ENCODE assay signal across 10 cellular contexts in genomic region chr15:75672646-75673425, GRCh38. TPM values are rescaled to one million over a fixed set of nuclear protein-coding genes. Genes with fewer than 3 reads are reported as not detected.
DNase-seq lines count a peak whose midpoint lies in the region; ATAC-seq and TF ChIP-seq lines count a peak whose summit lies in the region.
"Had no signal": no experiment of that assay in that cellular context is flagged by ENCODE, and none has a peak within 500 bp of the region (broad histone marks: within the 10 kb centered on the region; RNA-seq: fewer than 3 reads in every experiment).

No MANE protein-coding gene starts in this region.

- H3K27ac Mint-ChIP-seq in osteocyte (ENCODE audit: unreplicated experiment), result peak overlapping the region; percentile 83

- H3K9me3 Mint-ChIP-seq in osteocyte (ENCODE audit: unreplicated experiment), result no peaks in the 10 kb centered on the region

- no peak overlapping the region for H3K4me3 ChIP-seq in BE2C (ENCODE audit: low read depth, low read length)
- H3K4me3 ChIP-seq in SJSA1, result no peak overlapping the region
- H3K4me3 ChIP-seq in fibroblast of villous mesenchyme (ENCODE audit: low read depth, low read length), result peak overlapping the region; percentile 15

- H3K4me1 ChIP-seq in BE2C (peaks cover 16% of the 10 kb centered on the region), SJSA1 (replicated peaks) (peaks cover 30% of the 10 kb centered on the region)

- ATAC-seq in HG03097 (IDR thresholded peaks at IDR 0.05; ENCODE audit: low FRiP score, unreplicated experiment) (no peak), HG03196 (IDR thresholded peaks at IDR 0.05; ENCODE audit: unreplicated experiment) (no peak)

- H3K4me1 Mint-ChIP-seq in osteocyte (ENCODE audit: unreplicated experiment), result peaks cover 44% of the 10 kb centered on the region

- H3K27ac ChIP-seq in SJSA1, result peak overlapping the region; percentile 78

- no peaks in the 10 kb centered on the region for H3K36me3 Mint-ChIP-seq in osteocyte (ENCODE audit: unreplicated experiment)

- TF ChIP-seq CTCF in BE2C (IDR thresholded peaks at IDR 0.05; ENCODE audit: low read depth, low read length) (no peak), fibroblast of villous mesenchyme (IDR thresholded peaks at IDR 0.05; ENCODE audit: insufficient read depth, low read depth, low read length) (no peak), osteocyte (IDR thresholded peaks at IDR 0.05) (no peak)

- H3K27me3 Mint-ChIP-seq in osteocyte (ENCODE audit: unreplicated experiment), result no peaks in the 10 kb centered on the region

- peak overlapping the region; percentile 18 for H3K4me3 Mint-ChIP-seq in osteocyte (ENCODE audit: unreplicated experiment)

- H3K36me3 ChIP-seq in BE2C (no peaks in the 10 kb centered on the region), SJSA1 (no peaks in the 10 kb centered on the region)

- DNase-seq in BE2C (peak; percentile 56), SJSA1 (ENCODE audit: low read depth in 1 of 2, low spot score in 2 of 2) (peak; percentile 74 to 82), fibroblast of villous mesenchyme (ENCODE audit: low read depth) (peak; percentile 90), osteocyte (ENCODE audit: extremely low spot score, unreplicated experiment) (no peak), NCI-H446 treated with DMSO at 0.1 percent for 48 hours (lab: John Stamatoyannopoulos, UW) (no peak), HK-2 (ENCODE audit: unreplicated experiment) (no peak)
- DNase-seq: hippocampal formation, NCI-H2227 treated with DMSO at 0.1 percent for 48 hours had no signal

- H3K27me3 ChIP-seq in BE2C, result no peaks in the 10 kb centered on the region
- no peaks in the 10 kb centered on the region for H3K27me3 ChIP-seq in SJSA1 (replicated peaks)

- H3K9me3 ChIP-seq in BE2C (no peaks in the 10 kb centered on the region), SJSA1 (replicated peaks) (no peaks in the 10 kb centered on the region)

RNA-seq across cellular contexts. Expression of gene SNX33, which starts 25.1 kb away (rescaled TPM):
- 1.6 TPM for polyA plus RNA-seq in BE2C (2012; ENCODE audit: insufficient read depth, insufficient read length, low read depth)
- total RNA-seq in SJSA1 (2014; rRNA removed; shearing (Covaris generic)), result 4.8 and 6.1 TPM in 2 replicates
- 19.9 and 23.8 TPM in 2 replicates for total RNA-seq in fibroblast of villous mesenchyme
- 36.3 and 36.7 TPM in 2 replicates for total RNA-seq in osteocyte

RNA-seq across cellular contexts. Expression of gene IMP3, which starts 32.8 kb away (rescaled TPM):
- polyA plus RNA-seq in BE2C (2012; ENCODE audit: insufficient read depth, insufficient read length, low read depth), result 427 TPM
- 85.3 and 101 TPM in 2 replicates for total RNA-seq in SJSA1 (2014; rRNA removed; shearing (Covaris generic))
- total RNA-seq in fibroblast of villous mesenchyme (41.6 and 42.3 TPM in 2 replicates), osteocyte (31.9 and 36.5 TPM in 2 replicates)

RNA-seq across cellular contexts. Expression of gene CSPG4, which starts 39.8 kb away (rescaled TPM):
- polyA plus RNA-seq in BE2C (2012; ENCODE audit: insufficient read depth, insufficient read length, low read depth), result 5.9 TPM
- 0.32 and 0.41 TPM in 2 replicates for total RNA-seq in SJSA1 (2014; rRNA removed; shearing (Covaris generic))
- total RNA-seq in fibroblast of villous mesenchyme, result 86.8 and 87.0 TPM in 2 replicates
- 43.3 and 48.1 TPM in 2 replicates for total RNA-seq in osteocyte

RNA-seq across cellular contexts. Expression of gene SNUPN, which starts 47.3 kb away (rescaled TPM):
- polyA plus RNA-seq in BE2C (2012; ENCODE audit: insufficient read depth, insufficient read length, low read depth), result 15.7 TPM
- total RNA-seq in SJSA1 (2014; rRNA removed; shearing (Covaris generic)), result 26.0 and 31.7 TPM in 2 replicates
- total RNA-seq in fibroblast of villous mesenchyme (18.7 and 28.1 TPM in 2 replicates), osteocyte (27.0 and 27.9 TPM in 2 replicates)

Comparison
In these comparisons a context has a peak if more than half of its experiments do, and no peak if none do; other contexts are left out.
1. DNase-seq: peak in BE2C (single experiment), SJSA1 (2 of 2) and fibroblast of villous mesenchyme (single experiment); none in osteocyte (single experiment), NCI-H446 treated with DMSO at 0.1 percent for 48 hours (single experiment) and HK-2 (single experiment).
2. RNA of gene CSPG4, which starts 39.8 kb away (total RNA-seq): 86.8 to 87.0 TPM in fibroblast of villous mesenchyme and 43.3 to 48.1 TPM in osteocyte; 0.32 to 0.41 TPM in SJSA1; every median in the first group is over 10 times any median in the second.